1 cellular context compared by ENCODE assay signal in genomic region chr17:28896491-28896883, GRCh38.
TF ChIP-seq lines count a peak whose summit lies in the region.

No MANE protein-coding gene starts in this region.

TF ChIP-seq in GM23338, 12 proteins besides CTCF, POLR2A, EP300 and RAD21 (continued from another document):
- TF ChIP-seq REST (IDR thresholded peaks at IDR 0.05; ENCODE audit: unreplicated experiment) (no peak), POLR2AphosphoS5 (IDR thresholded peaks at IDR 0.05; ENCODE audit: low read depth) (no peak)
TF ChIP-seq in GM23338: peak in this region for 0.
